Comparison of ENCODE assay signal across 1 cellular context in the genomic region with DNA sequence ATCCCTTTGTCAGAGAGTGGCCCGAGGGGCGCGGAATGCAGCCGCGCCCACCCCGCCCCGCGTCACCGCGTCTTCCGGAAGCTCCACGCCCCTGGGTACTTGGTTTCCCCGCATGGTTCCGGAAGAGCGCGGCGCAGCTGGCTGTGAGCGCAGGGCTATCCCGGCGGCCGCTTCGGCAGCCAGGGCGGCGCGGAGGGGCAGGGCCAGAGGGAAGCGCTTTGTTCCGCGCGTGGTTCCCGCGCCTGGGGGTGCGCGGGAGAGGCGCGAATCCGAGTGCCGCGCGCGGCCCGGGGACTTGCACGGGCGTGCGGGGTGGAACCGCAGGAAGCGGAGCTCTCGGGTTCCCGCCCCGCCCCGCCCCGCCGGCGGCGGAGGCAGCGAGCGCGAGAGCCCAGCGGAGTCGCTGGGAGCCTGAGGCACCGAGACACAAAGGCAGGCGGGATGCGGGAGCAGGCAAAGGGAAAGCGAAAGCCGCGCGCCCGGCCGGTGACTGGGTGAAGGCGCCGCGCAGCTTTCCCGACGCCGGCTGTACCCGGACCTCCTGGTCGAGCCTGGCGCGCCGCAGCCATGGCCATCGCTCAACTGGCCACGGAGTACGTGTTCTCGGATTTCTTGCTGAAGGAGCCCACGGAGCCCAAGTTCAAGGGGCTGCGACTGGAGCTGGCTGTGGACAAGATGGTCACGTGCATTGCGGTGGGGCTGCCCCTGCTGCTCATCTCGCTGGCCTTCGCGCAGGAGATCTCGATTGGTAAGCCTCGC.
TF ChIP-seq lines count a peak whose summit lies in the region.

A gene with protein sequence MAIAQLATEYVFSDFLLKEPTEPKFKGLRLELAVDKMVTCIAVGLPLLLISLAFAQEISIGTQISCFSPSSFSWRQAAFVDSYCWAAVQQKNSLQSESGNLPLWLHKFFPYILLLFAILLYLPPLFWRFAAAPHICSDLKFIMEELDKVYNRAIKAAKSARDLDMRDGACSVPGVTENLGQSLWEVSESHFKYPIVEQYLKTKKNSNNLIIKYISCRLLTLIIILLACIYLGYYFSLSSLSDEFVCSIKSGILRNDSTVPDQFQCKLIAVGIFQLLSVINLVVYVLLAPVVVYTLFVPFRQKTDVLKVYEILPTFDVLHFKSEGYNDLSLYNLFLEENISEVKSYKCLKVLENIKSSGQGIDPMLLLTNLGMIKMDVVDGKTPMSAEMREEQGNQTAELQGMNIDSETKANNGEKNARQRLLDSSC (plus strand): TSS at position 96 of the 759 bp plus-strand sequence. CDS start 472 bp downstream, at position 568.

TF ChIP-seq in K562, 482 proteins besides CTCF, POLR2A, EP300 and RAD21 (continued from another document and continues in another):
- peak; percentile 81 to 84 for TF ChIP-seq NRF1 (conservative IDR thresholded peaks at IDR 0.05 in 1 of 2, IDR thresholded peaks at IDR 0.05 in 1 of 2)
- TF ChIP-seq, protein P1, sequence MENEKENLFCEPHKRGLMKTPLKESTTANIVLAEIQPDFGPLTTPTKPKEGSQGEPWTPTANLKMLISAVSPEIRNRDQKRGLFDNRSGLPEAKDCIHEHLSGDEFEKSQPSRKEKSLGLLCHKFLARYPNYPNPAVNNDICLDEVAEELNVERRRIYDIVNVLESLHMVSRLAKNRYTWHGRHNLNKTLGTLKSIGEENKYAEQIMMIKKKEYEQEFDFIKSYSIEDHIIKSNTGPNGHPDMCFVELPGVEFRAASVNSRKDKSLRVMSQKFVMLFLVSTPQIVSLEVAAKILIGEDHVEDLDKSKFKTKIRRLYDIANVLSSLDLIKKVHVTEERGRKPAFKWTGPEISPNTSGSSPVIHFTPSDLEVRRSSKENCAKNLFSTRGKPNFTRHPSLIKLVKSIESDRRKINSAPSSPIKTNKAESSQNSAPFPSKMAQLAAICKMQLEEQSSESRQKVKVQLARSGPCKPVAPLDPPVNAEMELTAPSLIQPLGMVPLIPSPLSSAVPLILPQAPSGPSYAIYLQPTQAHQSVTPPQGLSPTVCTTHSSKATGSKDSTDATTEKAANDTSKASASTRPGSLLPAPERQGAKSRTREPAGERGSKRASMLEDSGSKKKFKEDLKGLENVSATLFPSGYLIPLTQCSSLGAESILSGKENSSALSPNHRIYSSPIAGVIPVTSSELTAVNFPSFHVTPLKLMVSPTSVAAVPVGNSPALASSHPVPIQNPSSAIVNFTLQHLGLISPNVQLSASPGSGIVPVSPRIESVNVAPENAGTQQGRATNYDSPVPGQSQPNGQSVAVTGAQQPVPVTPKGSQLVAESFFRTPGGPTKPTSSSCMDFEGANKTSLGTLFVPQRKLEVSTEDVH (IDR thresholded peaks at IDR 0.05; ENCODE audit: low read depth, partially characterized antibody) = no peak
- TF ChIP-seq ZNF354B (CRISPR knock-in tag; IDR thresholded peaks at IDR 0.05) = no peak
- TF ChIP-seq, protein P2, sequence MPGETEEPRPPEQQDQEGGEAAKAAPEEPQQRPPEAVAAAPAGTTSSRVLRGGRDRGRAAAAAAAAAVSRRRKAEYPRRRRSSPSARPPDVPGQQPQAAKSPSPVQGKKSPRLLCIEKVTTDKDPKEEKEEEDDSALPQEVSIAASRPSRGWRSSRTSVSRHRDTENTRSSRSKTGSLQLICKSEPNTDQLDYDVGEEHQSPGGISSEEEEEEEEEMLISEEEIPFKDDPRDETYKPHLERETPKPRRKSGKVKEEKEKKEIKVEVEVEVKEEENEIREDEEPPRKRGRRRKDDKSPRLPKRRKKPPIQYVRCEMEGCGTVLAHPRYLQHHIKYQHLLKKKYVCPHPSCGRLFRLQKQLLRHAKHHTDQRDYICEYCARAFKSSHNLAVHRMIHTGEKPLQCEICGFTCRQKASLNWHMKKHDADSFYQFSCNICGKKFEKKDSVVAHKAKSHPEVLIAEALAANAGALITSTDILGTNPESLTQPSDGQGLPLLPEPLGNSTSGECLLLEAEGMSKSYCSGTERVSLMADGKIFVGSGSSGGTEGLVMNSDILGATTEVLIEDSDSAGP (CRISPR knock-in tag; IDR thresholded peaks at IDR 0.05) = no peak
- TF ChIP-seq ZNF165 (CRISPR knock-in tag; IDR thresholded peaks at IDR 0.05; ENCODE audit: borderline replicate concordance) = no peak
- TF ChIP-seq, protein P3, sequence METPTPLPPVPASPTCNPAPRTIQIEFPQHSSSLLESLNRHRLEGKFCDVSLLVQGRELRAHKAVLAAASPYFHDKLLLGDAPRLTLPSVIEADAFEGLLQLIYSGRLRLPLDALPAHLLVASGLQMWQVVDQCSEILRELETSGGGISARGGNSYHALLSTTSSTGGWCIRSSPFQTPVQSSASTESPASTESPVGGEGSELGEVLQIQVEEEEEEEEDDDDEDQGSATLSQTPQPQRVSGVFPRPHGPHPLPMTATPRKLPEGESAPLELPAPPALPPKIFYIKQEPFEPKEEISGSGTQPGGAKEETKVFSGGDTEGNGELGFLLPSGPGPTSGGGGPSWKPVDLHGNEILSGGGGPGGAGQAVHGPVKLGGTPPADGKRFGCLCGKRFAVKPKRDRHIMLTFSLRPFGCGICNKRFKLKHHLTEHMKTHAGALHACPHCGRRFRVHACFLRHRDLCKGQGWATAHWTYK (CRISPR knock-in tag; IDR thresholded peaks at IDR 0.05) = 0 out of 2 replicates have a peak, but pooled peaks have one; percentile 14
- no peak for TF ChIP-seq ZNF311 (CRISPR knock-in tag; IDR thresholded peaks at IDR 0.05)
- TF ChIP-seq FOXK2 (conservative IDR thresholded peaks at IDR 0.05 in 1 of 2, IDR thresholded peaks at IDR 0.05 in 1 of 2; ENCODE audit: low read depth in 2 of 2) = peak in 1 of 2 experiments; percentile 49; a peak in 3 of 4 replicates
- no peak for TF ChIP-seq BACH1 (tag; IDR thresholded peaks at IDR 0.05)
- TF ChIP-seq, protein P4, sequence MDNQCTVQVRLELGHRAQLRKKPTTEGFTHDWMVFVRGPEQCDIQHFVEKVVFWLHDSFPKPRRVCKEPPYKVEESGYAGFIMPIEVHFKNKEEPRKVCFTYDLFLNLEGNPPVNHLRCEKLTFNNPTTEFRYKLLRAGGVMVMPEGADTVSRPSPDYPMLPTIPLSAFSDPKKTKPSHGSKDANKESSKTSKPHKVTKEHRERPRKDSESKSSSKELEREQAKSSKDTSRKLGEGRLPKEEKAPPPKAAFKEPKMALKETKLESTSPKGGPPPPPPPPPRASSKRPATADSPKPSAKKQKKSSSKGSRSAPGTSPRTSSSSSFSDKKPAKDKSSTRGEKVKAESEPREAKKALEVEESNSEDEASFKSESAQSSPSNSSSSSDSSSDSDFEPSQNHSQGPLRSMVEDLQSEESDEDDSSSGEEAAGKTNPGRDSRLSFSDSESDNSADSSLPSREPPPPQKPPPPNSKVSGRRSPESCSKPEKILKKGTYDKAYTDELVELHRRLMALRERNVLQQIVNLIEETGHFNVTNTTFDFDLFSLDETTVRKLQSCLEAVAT (IDR thresholded peaks at IDR 0.05) = peak in 1 of 2 experiments; percentile 86; a peak in 2 of 4 replicates
- peak; percentile 73 for TF ChIP-seq HNRNPLL (IDR thresholded peaks at IDR 0.05; ENCODE audit: low read depth, low read length, poor library complexity, severe bottlenecking)
- TF ChIP-seq, protein P5, sequence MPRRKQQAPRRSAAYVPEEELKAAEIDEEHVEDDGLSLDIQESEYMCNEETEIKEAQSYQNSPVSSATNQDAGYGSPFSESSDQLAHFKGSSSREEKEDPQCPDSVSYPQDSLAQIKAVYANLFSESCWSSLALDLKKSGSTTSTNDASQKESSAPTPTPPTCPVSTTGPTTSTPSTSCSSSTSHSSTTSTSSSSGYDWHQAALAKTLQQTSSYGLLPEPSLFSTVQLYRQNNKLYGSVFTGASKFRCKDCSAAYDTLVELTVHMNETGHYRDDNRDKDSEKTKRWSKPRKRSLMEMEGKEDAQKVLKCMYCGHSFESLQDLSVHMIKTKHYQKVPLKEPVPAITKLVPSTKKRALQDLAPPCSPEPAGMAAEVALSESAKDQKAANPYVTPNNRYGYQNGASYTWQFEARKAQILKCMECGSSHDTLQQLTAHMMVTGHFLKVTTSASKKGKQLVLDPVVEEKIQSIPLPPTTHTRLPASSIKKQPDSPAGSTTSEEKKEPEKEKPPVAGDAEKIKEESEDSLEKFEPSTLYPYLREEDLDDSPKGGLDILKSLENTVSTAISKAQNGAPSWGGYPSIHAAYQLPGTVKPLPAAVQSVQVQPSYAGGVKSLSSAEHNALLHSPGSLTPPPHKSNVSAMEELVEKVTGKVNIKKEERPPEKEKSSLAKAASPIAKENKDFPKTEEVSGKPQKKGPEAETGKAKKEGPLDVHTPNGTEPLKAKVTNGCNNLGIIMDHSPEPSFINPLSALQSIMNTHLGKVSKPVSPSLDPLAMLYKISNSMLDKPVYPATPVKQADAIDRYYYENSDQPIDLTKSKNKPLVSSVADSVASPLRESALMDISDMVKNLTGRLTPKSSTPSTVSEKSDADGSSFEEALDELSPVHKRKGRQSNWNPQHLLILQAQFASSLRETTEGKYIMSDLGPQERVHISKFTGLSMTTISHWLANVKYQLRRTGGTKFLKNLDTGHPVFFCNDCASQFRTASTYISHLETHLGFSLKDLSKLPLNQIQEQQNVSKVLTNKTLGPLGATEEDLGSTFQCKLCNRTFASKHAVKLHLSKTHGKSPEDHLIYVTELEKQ (CRISPR knock-in tag; IDR thresholded peaks at IDR 0.05) = no peak
- TF ChIP-seq KAT8 (IDR thresholded peaks at IDR 0.05; ENCODE audit: low read depth) = no peak
- TF ChIP-seq MEF2D (tag; conservative IDR thresholded peaks at IDR 0.05; ENCODE audit: low read depth) = no peak
- no peak; the same call in 1 of the 2 replicates for TF ChIP-seq KLF6 (CRISPR knock-in tag; IDR thresholded peaks at IDR 0.05; ENCODE audit: borderline replicate concordance)
- no peak for TF ChIP-seq POLR3A (IDR thresholded peaks at IDR 0.05; ENCODE audit: borderline replicate concordance, extremely low read depth, insufficient read depth, insufficient read length)
- TF ChIP-seq, protein P6, sequence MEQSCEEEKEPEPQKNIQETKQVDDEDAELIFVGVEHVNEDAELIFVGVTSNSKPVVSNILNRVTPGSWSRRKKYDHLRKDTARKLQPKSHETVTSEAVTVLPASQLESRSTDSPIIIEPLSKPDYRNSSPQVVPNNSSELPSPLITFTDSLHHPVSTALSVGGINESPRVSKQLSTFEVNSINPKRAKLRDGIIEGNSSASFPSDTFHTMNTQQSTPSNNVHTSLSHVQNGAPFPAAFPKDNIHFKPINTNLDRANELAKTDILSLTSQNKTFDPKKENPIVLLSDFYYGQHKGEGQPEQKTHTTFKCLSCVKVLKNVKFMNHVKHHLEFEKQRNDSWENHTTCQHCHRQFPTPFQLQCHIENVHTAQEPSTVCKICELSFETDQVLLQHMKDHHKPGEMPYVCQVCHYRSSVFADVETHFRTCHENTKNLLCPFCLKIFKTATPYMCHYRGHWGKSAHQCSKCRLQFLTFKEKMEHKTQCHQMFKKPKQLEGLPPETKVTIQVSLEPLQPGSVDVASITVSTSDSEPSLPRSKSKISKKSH (CRISPR knock-in tag; IDR thresholded peaks at IDR 0.05) = no peak
- peak; percentile 57 for TF ChIP-seq MYC (IDR thresholded peaks at IDR 0.05; ENCODE audit: low read depth, low read length)
- no peak for TF ChIP-seq MYC (CRISPR knock-in tag; IDR thresholded peaks at IDR 0.05; ENCODE audit: borderline replicate concordance, low read depth)
- TF ChIP-seq ZNF584 (CRISPR knock-in tag; IDR thresholded peaks at IDR 0.05; ENCODE audit: low read depth) = no peak
- TF ChIP-seq ZNF780A (CRISPR knock-in tag; IDR thresholded peaks at IDR 0.05) = no peak
- TF ChIP-seq, protein P7, sequence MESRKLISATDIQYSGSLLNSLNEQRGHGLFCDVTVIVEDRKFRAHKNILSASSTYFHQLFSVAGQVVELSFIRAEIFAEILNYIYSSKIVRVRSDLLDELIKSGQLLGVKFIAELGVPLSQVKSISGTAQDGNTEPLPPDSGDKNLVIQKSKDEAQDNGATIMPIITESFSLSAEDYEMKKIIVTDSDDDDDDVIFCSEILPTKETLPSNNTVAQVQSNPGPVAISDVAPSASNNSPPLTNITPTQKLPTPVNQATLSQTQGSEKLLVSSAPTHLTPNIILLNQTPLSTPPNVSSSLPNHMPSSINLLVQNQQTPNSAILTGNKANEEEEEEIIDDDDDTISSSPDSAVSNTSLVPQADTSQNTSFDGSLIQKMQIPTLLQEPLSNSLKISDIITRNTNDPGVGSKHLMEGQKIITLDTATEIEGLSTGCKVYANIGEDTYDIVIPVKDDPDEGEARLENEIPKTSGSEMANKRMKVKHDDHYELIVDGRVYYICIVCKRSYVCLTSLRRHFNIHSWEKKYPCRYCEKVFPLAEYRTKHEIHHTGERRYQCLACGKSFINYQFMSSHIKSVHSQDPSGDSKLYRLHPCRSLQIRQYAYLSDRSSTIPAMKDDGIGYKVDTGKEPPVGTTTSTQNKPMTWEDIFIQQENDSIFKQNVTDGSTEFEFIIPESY (CRISPR knock-in tag; IDR thresholded peaks at IDR 0.05) = 0 out of 2 replicates have a peak, but pooled peaks have one; percentile 15
- no peak for TF ChIP-seq KHSRP (IDR thresholded peaks at IDR 0.05)
- TF ChIP-seq TRIM28 (IDR thresholded peaks at IDR 0.05) = no peak
- TF ChIP-seq ZNF586 (CRISPR knock-in tag; conservative IDR thresholded peaks at IDR 0.05) = no peak
